ENCODE assay signal across 9 cellular contexts in the genomic region with DNA sequence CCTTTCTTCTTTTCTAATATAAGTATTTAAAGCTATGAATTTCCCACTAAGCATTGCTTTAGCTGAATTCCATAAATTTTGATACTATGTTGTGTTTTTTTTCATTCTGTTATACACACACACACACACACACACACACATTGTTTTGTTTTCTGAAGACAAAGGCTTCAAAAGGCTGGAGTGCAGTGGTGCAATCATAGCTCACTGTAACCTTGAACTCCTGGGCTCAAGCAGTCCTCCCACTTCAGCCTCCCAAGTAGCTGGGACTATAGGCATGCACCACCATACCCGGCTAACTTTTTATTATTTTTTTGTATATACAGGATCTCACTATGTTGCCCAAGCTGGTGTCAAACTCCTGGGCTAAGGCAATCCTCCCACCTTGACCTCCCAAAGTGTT. TPM values are rescaled to one million over a fixed set of nuclear protein-coding genes. Genes with fewer than 3 reads are reported as not detected.
DNase-seq lines count a peak whose midpoint lies in the region; ATAC-seq, FAIRE-seq and TF ChIP-seq lines count a peak whose summit lies in the region.
"Not testable (repeated sequence)": the region's sequence is repeated elsewhere in the genome, so short reads cannot be mapped to it uniquely, and the experiment has no call there.
"Had no signal": no experiment of that assay in that cellular context is flagged by ENCODE, and none has a peak within 500 bp of the region (broad histone marks: within the 10 kb centered on the region; RNA-seq: fewer than 3 reads in every experiment).

No MANE protein-coding gene starts in this region.

- not testable (repeated sequence) for TF ChIP-seq RAD21 in HepG2 (CRISPR knock-in tag; IDR thresholded peaks at IDR 0.05)

- not testable (repeated sequence) for TF ChIP-seq CTCF in fibroblast of pulmonary artery (IDR thresholded peaks at IDR 0.05; ENCODE audit: low read length, missing control alignments); HepG2 (CRISPR knock-in tag; IDR thresholded peaks at IDR 0.05)

- H3K27ac ChIP-seq in HepG2 (ENCODE audit: extremely low read length, insufficient read depth, low read length): not testable (repeated sequence)

- ATAC-seq in activated T-helper 17 cell treated with anti-CD3 and anti-CD28 coated beads, Interleukin-2, amount 50 U/mL, for 72 hours (replicated peaks); HepG2: not testable (repeated sequence)

- H3K27me3 ChIP-seq in HepG2 (ENCODE audit: control insufficient read depth in 1 of 2, insufficient read depth in 2 of 2, low read length in 2 of 2): not testable (repeated sequence)

- H3K36me3 Mint-ChIP-seq in activated T-helper 17 cell treated with anti-CD3 and anti-CD28 coated beads, Interleukin-2, amount 50 U/mL, for 72 hours (ENCODE audit: low read depth): not testable (repeated sequence)

- in situ Hi-C loops in HepG2 (cut with HindIII; ENCODE audit: extremely low pct_ligation_motif_present, low pct_unique_long_range_greater_than_20kb): not testable (repeated sequence)

- FAIRE-seq in HepG2 (lab: Jason Lieb, UNC): not testable (repeated sequence)

- not testable (repeated sequence) for H3K79me2 ChIP-seq in HepG2 (ENCODE audit: insufficient read depth, low read length)

- DNase-seq in activated CD8-positive, alpha-beta memory T cell treated with anti-CD3 and anti-CD28 coated beads for 24 hours: peak; percentile 11
- DNase-seq in fibroblast of pulmonary artery (ENCODE audit: low read depth): peak; percentile 23
- not testable (repeated sequence) for DNase-seq in HepG2 (ENCODE audit: low spot score)

- H2AFZ ChIP-seq in HepG2 (ENCODE audit: low read length): not testable (repeated sequence)

- not testable (repeated sequence) for TF ChIP-seq EP300 in HepG2 (IDR thresholded peaks at IDR 0.05; ENCODE audit: low read depth in 2 of 2, low read length in 2 of 2); HepG2 (CRISPR knock-in tag; IDR thresholded peaks at IDR 0.05; ENCODE audit: borderline replicate concordance)

- not testable (repeated sequence) for H3K9me3 ChIP-seq in HepG2 (ENCODE audit: low read length)

- H3K4me3 Mint-ChIP-seq in activated T-helper 17 cell treated with anti-CD3 and anti-CD28 coated beads, Interleukin-2, amount 50 U/mL, for 72 hours: not testable (repeated sequence)

- peaks cover 18% of the 10 kb centered on the region for H3K4me1 ChIP-seq in HepG2 (ENCODE audit: insufficient read depth, low read length)

- H4K20me1 ChIP-seq in HepG2 (ENCODE audit: insufficient read depth, low read length): not testable (repeated sequence)

- POLR2A ChIA-PET in HepG2 (lab: Yijun Ruan, JAX): interaction anchor here (1.3 to 1.4 kb wide), 2 partner anchors 20 to 45 kb away, joined by 4 to 10 read pairs; no protein-coding TSS in a partner anchor

- H3K27me3 Mint-ChIP-seq in activated T-helper 17 cell treated with anti-CD3 and anti-CD28 coated beads, Interleukin-2, amount 50 U/mL, for 72 hours: not testable (repeated sequence)

- not testable (repeated sequence) for H3K4me3 ChIP-seq in fibroblast of pulmonary artery (replicated peaks; ENCODE audit: low read depth, low read length); HepG2 (replicated peaks in 1 of 3; ENCODE audit: insufficient read depth in 1 of 3, low read depth in 2 of 3, low read length in 3 of 3)

- 0% methylated on average over 1 of the region's 1 CpG for WGBS in HepG2 (ENCODE audit: low lambda C conversion rate)

- not testable (repeated sequence) for TF ChIP-seq POLR2A in HepG2 (IDR thresholded peaks at IDR 0.05; ENCODE audit: insufficient read depth in 1 of 2, low read depth in 2 of 2, low read length in 2 of 2)

- H3K4me1 Mint-ChIP-seq in activated T-helper 17 cell treated with anti-CD3 and anti-CD28 coated beads, Interleukin-2, amount 50 U/mL, for 72 hours: not testable (repeated sequence)

- H3K9ac ChIP-seq in HepG2 (ENCODE audit: insufficient read depth, low read depth, low read length): not testable (repeated sequence)

- not testable (repeated sequence) for BruUV-seq in HepG2 (replicated peaks; lab: Mats Ljungman, UMichigan)

- H3K9me3 Mint-ChIP-seq in activated T-helper 17 cell treated with anti-CD3 and anti-CD28 coated beads, Interleukin-2, amount 50 U/mL, for 72 hours: not testable (repeated sequence)

- intact Hi-C loops in HepG2 (cut with micrococcal nuclease; ENCODE audit: unreplicated experiment): not testable (repeated sequence)

- not testable (repeated sequence) for H3K36me3 ChIP-seq in HepG2 (replicated peaks in 1 of 2; ENCODE audit: control insufficient read depth in 1 of 2, insufficient read depth in 2 of 2, low read length in 2 of 2)

- peak overlapping the region; percentile 9 for H3K27ac Mint-ChIP-seq in activated T-helper 17 cell treated with anti-CD3 and anti-CD28 coated beads, Interleukin-2, amount 50 U/mL, for 72 hours

- not testable (repeated sequence) for H3K4me2 ChIP-seq in HepG2 (ENCODE audit: low read depth, low read length)

- CTCF ChIA-PET in HepG2 (lab: Yijun Ruan, JAX; ENCODE audit: low intra/inter-chr PET ratio, low total read pairs): not testable (repeated sequence)

TF ChIP-seq in HepG2, 621 proteins besides CTCF, POLR2A, EP300 and RAD21 (continues in another document):
- peak; percentile 97 for TF ChIP-seq ZNF263 (CRISPR knock-in tag; IDR thresholded peaks at IDR 0.05)
- peak; percentile 52 for TF ChIP-seq GATAD2A (CRISPR knock-in tag; IDR thresholded peaks at IDR 0.05)
- TF ChIP-seq TCF7 (IDR thresholded peaks at IDR 0.05; ENCODE audit: low read depth): peak; percentile 75
- TF ChIP-seq, protein P1, sequence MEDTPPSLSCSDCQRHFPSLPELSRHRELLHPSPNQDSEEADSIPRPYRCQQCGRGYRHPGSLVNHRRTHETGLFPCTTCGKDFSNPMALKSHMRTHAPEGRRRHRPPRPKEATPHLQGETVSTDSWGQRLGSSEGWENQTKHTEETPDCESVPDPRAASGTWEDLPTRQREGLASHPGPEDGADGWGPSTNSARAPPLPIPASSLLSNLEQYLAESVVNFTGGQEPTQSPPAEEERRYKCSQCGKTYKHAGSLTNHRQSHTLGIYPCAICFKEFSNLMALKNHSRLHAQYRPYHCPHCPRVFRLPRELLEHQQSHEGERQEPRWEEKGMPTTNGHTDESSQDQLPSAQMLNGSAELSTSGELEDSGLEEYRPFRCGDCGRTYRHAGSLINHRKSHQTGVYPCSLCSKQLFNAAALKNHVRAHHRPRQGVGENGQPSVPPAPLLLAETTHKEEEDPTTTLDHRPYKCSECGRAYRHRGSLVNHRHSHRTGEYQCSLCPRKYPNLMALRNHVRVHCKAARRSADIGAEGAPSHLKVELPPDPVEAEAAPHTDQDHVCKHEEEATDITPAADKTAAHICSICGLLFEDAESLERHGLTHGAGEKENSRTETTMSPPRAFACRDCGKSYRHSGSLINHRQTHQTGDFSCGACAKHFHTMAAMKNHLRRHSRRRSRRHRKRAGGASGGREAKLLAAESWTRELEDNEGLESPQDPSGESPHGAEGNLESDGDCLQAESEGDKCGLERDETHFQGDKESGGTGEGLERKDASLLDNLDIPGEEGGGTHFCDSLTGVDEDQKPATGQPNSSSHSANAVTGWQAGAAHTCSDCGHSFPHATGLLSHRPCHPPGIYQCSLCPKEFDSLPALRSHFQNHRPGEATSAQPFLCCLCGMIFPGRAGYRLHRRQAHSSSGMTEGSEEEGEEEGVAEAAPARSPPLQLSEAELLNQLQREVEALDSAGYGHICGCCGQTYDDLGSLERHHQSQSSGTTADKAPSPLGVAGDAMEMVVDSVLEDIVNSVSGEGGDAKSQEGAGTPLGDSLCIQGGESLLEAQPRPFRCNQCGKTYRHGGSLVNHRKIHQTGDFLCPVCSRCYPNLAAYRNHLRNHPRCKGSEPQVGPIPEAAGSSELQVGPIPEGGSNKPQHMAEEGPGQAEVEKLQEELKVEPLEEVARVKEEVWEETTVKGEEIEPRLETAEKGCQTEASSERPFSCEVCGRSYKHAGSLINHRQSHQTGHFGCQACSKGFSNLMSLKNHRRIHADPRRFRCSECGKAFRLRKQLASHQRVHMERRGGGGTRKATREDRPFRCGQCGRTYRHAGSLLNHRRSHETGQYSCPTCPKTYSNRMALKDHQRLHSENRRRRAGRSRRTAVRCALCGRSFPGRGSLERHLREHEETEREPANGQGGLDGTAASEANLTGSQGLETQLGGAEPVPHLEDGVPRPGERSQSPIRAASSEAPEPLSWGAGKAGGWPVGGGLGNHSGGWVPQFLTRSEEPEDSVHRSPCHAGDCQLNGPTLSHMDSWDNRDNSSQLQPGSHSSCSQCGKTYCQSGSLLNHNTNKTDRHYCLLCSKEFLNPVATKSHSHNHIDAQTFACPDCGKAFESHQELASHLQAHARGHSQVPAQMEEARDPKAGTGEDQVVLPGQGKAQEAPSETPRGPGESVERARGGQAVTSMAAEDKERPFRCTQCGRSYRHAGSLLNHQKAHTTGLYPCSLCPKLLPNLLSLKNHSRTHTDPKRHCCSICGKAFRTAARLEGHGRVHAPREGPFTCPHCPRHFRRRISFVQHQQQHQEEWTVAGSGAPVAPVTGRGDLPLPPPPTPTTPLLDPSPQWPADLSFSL (CRISPR knock-in tag; IDR thresholded peaks at IDR 0.05): peak; percentile 68; the same call in 1 of the 2 replicates
- peak; percentile 69 for TF ChIP-seq RARA (CRISPR knock-in tag; IDR thresholded peaks at IDR 0.05)

RNA-seq across cellular contexts. Expression of a gene that starts 26.1 kb away (rescaled TPM):
- total RNA-seq in activated T-helper 17 cell treated with anti-CD3 and anti-CD28 coated beads, Interleukin-2, amount 50 U/mL, for 72 hours: not detected
- total RNA-seq in HepG2 (2016; rRNA removed; fragmentation: Illumina TruSeq; extraction: Trizol): 0.29 and 0.53 TPM in 2 replicates
- total RNA-seq in HepG2 (2016; cell fraction: cytosol; rRNA removed; fragmentation: Illumina TruSeq; extraction: Trizol; ENCODE audit: low read depth): 1.9 TPM in 2 replicates
- 0.25 and 0.54 TPM in 2 replicates for total RNA-seq in HepG2 (2016; cell fraction: insoluble cytoplasmic fraction; rRNA removed; fragmentation: Illumina TruSeq; extraction: Trizol)
- total RNA-seq in HepG2 (2016; cell fraction: membrane; rRNA removed; fragmentation: Illumina TruSeq; extraction: Trizol): 0.56 and 1.5 TPM in 2 replicates
- 0.65 TPM in 1 of 2 replicates, not detected in the other for total RNA-seq in HepG2 (2016; cell fraction: nucleus; rRNA removed; fragmentation: Illumina TruSeq; extraction: Trizol)
- 1.4 and 3.9 TPM in 2 replicates for polyA plus RNA-seq in HepG2 (2011; rRNA removed)
- 2.0 and 2.5 TPM in 2 replicates for polyA plus RNA-seq in HepG2 (2011; cell fraction: cytosol; rRNA removed)
- polyA plus RNA-seq in HepG2 (2011; cell fraction: nucleus; rRNA removed): 3.4 and 5.2 TPM in 2 replicates
- 1.6 and 4.4 TPM in 2 replicates for polyA plus RNA-seq in HepG2 (2012)
- 2.9 and 4.2 TPM in 2 replicates for polyA plus RNA-seq in HepG2 (2016; cell fraction: cytosol; fragmentation: Illumina TruSeq; extraction: Trizol; ENCODE audit: low read depth)
- polyA plus RNA-seq in HepG2 (2016; cell fraction: insoluble cytoplasmic fraction; fragmentation: Illumina TruSeq; extraction: Trizol; ENCODE audit: low read depth): 0.10 TPM in 1 of 2 replicates, not detected in the other
- 2.4 and 2.8 TPM in 2 replicates for polyA plus RNA-seq in HepG2 (2016; cell fraction: membrane; fragmentation: Illumina TruSeq; extraction: Trizol; ENCODE audit: low read depth)
- polyA plus RNA-seq in HepG2 (2016; cell fraction: nucleus; fragmentation: Illumina TruSeq; extraction: Trizol; ENCODE audit: insufficient read depth, low read depth): 0.81 and 1.1 TPM in 2 replicates
- polyA minus RNA-seq in HepG2 (2011; rRNA and poly(A)+ RNA removed; ENCODE audit: low replicate concordance): 0.21 and 3.5 TPM in 2 replicates
- polyA minus RNA-seq in HepG2 (2011; cell fraction: cytosol; rRNA and poly(A)+ RNA removed): 1.7 TPM in 1 of 2 replicates, not detected in the other
- 1.5 and 1.9 TPM in 2 replicates for polyA minus RNA-seq in HepG2 (2011; cell fraction: nucleus; rRNA and poly(A)+ RNA removed)
- total RNA-seq: A673; Caco-2; CD4-positive, alpha-beta memory T cell; CD4-positive, CD25-positive, alpha-beta regulatory T cell had no signal
- polyA plus RNA-seq: AG04450 had no signal
